Comparison of ENCODE assay signal across 8 cellular contexts in the genomic region with DNA sequence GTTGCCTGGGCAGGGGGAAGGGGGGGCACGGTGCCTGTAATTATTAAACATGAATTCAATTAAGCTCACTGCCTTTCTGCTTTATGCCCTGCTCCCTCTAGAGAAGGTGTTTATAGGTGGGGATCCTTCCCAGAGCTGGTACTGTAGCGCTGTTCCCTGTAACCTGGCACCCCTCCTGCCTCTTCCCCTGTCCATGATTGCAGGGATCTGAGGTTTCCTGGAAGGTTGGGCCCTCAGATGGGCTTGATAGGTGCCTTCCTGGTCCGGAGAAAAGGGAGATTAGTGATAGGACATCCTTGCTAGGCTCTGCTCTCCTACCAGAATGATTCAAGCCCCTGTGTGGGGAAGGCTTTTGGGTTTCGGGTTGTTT. TPM values are rescaled to one million over a fixed set of nuclear protein-coding genes. Genes with fewer than 3 reads are reported as not detected.
DNase-seq lines count a peak whose midpoint lies in the region; ATAC-seq, FAIRE-seq and TF ChIP-seq lines count a peak whose summit lies in the region.

No MANE protein-coding gene starts in this region.

- 31% methylated on average over 3 of the region's 4 CpGs; no CpG with 5 or more reads in 1 of the 2 donors for WGBS in gastroesophageal sphincter (ENCODE audit: low coverage in 1 of 2), 2 donors
- 45 to 56% (median 46%) methylated on average over 4 of the region's 4 CpGs for WGBS in small intestine, 3 donors

- TF ChIP-seq POLR2A in gastroesophageal sphincter (IDR thresholded peaks at IDR 0.05), result no peak

- peaks cover 0 to 72% (median 30%) of the 10 kb centered on the region in 3 donors for H3K4me1 ChIP-seq in gastroesophageal sphincter
- H3K4me1 ChIP-seq in small intestine (ENCODE audit: control insufficient read depth in 2 of 2, insufficient read depth in 1 of 2, low read depth in 1 of 2, low read length in 1 of 2), result no peaks in the 10 kb centered on the region

- H3K4me3 ChIP-seq in gastroesophageal sphincter (peak overlapping the region in 1 of 2 donors; percentile 92), small intestine (ENCODE audit: low read depth in 1 of 2, low read length in 2 of 2) (no peak overlapping the region)

- H3K27me3 ChIP-seq in gastroesophageal sphincter, result no peaks in the 10 kb centered on the region
- H3K27me3 ChIP-seq in small intestine (ENCODE audit: control insufficient read depth in 2 of 2, insufficient read depth in 2 of 2, low read length in 2 of 2), result no peaks in the 10 kb centered on the region

- no peaks in the 10 kb centered on the region for H3K9me3 ChIP-seq in gastroesophageal sphincter
- no peaks in the 10 kb centered on the region for H3K9me3 ChIP-seq in small intestine (ENCODE audit: control insufficient read depth, low read depth)

- ATAC-seq in GM21576 (IDR thresholded peaks at IDR 0.05; ENCODE audit: unreplicated experiment) (peak; percentile 4), SK-N-SH treated with all-trans-retinoic acid at 6 μM for 48 hours (peak; percentile 1), gastroesophageal sphincter (no peak), GM21360 (IDR thresholded peaks at IDR 0.05; ENCODE audit: unreplicated experiment) (no peak), GM19452 (IDR thresholded peaks at IDR 0.05; ENCODE audit: unreplicated experiment) (no peak)

- TF ChIP-seq EP300 in gastroesophageal sphincter (IDR thresholded peaks at IDR 0.05), result no peak

- FAIRE-seq in small intestine (lab: Jason Lieb, UNC), result no peak

- H3K36me3 ChIP-seq in gastroesophageal sphincter (peaks cover 0 to 51% of the 10 kb centered on the region in 2 donors), small intestine (ENCODE audit: control insufficient read depth in 2 of 2, insufficient read depth in 2 of 2, low read length in 2 of 2) (peaks cover 0 to 32% of the 10 kb centered on the region in 2 donors)

- H3K27ac ChIP-seq in 22Rv1, result peak overlapping the region; percentile 90
- peak overlapping the region; percentile 94 to 99 (median 98) for H3K27ac ChIP-seq in gastroesophageal sphincter
- H3K27ac ChIP-seq in small intestine (ENCODE audit: low read depth in 1 of 2, low read length in 1 of 2), result peak overlapping the region; percentile 86 to 95

- DNase-seq in small intestine, result no peak
- DNase-seq in stimulated activated naive CD4-positive, alpha-beta T cell treated with Interleukin-2 at 50 U/mL for 16 hours (lab: John Stamatoyannopoulos, UW), result no peak

- TF ChIP-seq CTCF in 22Rv1 (IDR thresholded peaks at IDR 0.05) (no peak), gastroesophageal sphincter (IDR thresholded peaks at IDR 0.05) (no peak)

TF ChIP-seq in SK-N-SH treated with all-trans-retinoic acid at 6 μM for 48 hours, 23 proteins besides CTCF, POLR2A, EP300 and RAD21:
- 0 out of 2 replicates have a peak, but pooled peaks have one; percentile 24 for TF ChIP-seq ZNF70 (CRISPR knock-in tag; IDR thresholded peaks at IDR 0.05)
- TF ChIP-seq, protein P1, sequence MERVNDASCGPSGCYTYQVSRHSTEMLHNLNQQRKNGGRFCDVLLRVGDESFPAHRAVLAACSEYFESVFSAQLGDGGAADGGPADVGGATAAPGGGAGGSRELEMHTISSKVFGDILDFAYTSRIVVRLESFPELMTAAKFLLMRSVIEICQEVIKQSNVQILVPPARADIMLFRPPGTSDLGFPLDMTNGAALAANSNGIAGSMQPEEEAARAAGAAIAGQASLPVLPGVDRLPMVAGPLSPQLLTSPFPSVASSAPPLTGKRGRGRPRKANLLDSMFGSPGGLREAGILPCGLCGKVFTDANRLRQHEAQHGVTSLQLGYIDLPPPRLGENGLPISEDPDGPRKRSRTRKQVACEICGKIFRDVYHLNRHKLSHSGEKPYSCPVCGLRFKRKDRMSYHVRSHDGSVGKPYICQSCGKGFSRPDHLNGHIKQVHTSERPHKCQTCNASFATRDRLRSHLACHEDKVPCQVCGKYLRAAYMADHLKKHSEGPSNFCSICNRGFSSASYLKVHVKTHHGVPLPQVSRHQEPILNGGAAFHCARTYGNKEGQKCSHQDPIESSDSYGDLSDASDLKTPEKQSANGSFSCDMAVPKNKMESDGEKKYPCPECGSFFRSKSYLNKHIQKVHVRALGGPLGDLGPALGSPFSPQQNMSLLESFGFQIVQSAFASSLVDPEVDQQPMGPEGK (CRISPR knock-in tag; IDR thresholded peaks at IDR 0.05; ENCODE audit: borderline replicate concordance), result no peak

RNA-seq across cellular contexts. Expression of gene FAM131A, which starts 2.1 kb away (rescaled TPM):
- 10 to 100 TPM; 53.9 to 71.4 (median 65.3) TPM for total RNA-seq in gastroesophageal sphincter
- 10 to 100 TPM in 2 of 3 donors, 1 to 10 TPM in 1; 9.7 to 11.3 (median 10.3) TPM for polyA plus RNA-seq in small intestine

RNA-seq across cellular contexts. Expression of gene EIF4G1, which starts 20.9 kb away (rescaled TPM):
- 100 to 1,000 TPM; 233 to 431 (median 300) TPM for total RNA-seq in gastroesophageal sphincter
- 100 to 1,000 TPM; 115 to 220 (median 120) TPM for polyA plus RNA-seq in small intestine

RNA-seq across cellular contexts. Expression of gene CLCN2, which starts 26.1 kb away (rescaled TPM):
- 1 to 10 TPM; 2.0 to 6.8 (median 2.3) TPM for total RNA-seq in gastroesophageal sphincter
- polyA plus RNA-seq in small intestine, result 10 to 100 TPM; 10.0 to 19.0 (median 11.6) TPM

RNA-seq across cellular contexts. Expression of gene POLR2H, which starts 26.2 kb away (rescaled TPM):
- total RNA-seq in gastroesophageal sphincter, result 10 to 100 TPM; 32.8 to 54.1 (median 40.9) TPM
- polyA plus RNA-seq in small intestine, result 100 to 1,000 TPM; 124 to 346 (median 258) TPM

RNA-seq across cellular contexts. Expression of gene PSMD2, which starts 36.2 kb away (rescaled TPM):
- total RNA-seq in gastroesophageal sphincter, result 100 to 1,000 TPM; 225 to 365 (median 273) TPM
- polyA plus RNA-seq in small intestine, result 100 to 1,000 TPM; 104 to 149 (median 122) TPM

Comparison
In these comparisons a context has a peak if more than half of its experiments do, and no peak if none do; other contexts are left out.
1. ATAC-seq: peak in GM21576 (single experiment) and SK-N-SH treated with all-trans-retinoic acid at 6 μM for 48 hours (single experiment); none in gastroesophageal sphincter (single experiment), GM21360 (single experiment) and GM19452 (single experiment).
2. Peak in every context shown above with its lines, with median percentiles within 50 percentile points of each other: H3K27ac ChIP-seq.